ENCODE assay signal across 9 cellular contexts in the genomic region with DNA sequence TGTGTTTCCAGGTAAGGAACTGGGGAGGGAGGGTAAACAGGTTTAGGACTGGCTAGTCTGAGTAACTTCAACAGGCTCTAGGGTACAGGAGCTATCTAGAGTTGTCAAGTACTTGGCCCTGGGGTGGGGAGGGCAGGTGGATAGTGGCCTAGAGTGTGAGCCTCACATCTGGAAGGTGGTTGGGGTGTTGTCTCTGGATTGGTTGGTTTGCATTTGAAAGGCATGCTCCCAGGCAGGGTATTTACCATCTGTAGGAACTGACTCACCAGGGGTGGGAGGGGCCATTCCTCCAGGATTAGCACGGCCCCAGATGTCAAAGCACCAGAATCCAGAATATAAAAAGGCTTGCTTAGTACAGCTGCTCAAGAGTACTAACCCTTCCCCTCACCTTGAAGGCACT.
DNase-seq lines count a peak whose midpoint lies in the region; ATAC-seq, FAIRE-seq and TF ChIP-seq lines count a peak whose summit lies in the region.
"Had no signal": no experiment of that assay in that cellular context is flagged by ENCODE, and none has a peak within 500 bp of the region (broad histone marks: within the 10 kb centered on the region; RNA-seq: fewer than 3 reads in every experiment).

No MANE protein-coding gene starts in this region.

- no peak for FAIRE-seq in urothelium cell line (lab: Jason Lieb, UNC)

- H3K9me3 Mint-ChIP-seq in brain = no peaks in the 10 kb centered on the region
- no peaks in the 10 kb centered on the region for H3K9me3 Mint-ChIP-seq in activated CD4-positive, alpha-beta memory T cell treated with anti-CD3 and anti-CD28 coated beads for 36 hours
- H3K9me3 Mint-ChIP-seq: activated B cell treated with CpG ODN at 0.5 μM for 24 hours had no signal

- H3K27me3 Mint-ChIP-seq in brain = no peaks in the 10 kb centered on the region
- peaks cover 1% of the 10 kb centered on the region for H3K27me3 Mint-ChIP-seq in activated CD4-positive, alpha-beta memory T cell treated with anti-CD3 and anti-CD28 coated beads for 36 hours
- H3K27me3 Mint-ChIP-seq: activated B cell treated with CpG ODN at 0.5 μM for 24 hours had no signal

- DNase-seq in DMS 273 (lab: John Stamatoyannopoulos, UW; ENCODE audit: unreplicated experiment) (peak; percentile 70), DMS 273 treated with DMSO at 0.1 percent for 48 hours (lab: John Stamatoyannopoulos, UW) (no peak), iPS DF 4.7 (ENCODE audit: extremely low read depth, low spot score) (peak; percentile 87), urothelium cell line (ENCODE audit: low spot score) (peak; percentile 56), retina (no peak)
- DNase-seq in activated CD4-positive, alpha-beta memory T cell treated with anti-CD3 and anti-CD28 coated beads for 36 hours = no peak
- DNase-seq: activated B cell treated with CpG ODN at 0.5 μM for 24 hours had no signal

- POLR2A ChIA-PET in activated CD4-positive, alpha-beta memory T cell treated with anti-CD3 and anti-CD28 coated beads for 36 hours (lab: Charles Lee) = no interaction called here

- intact Hi-C loops in activated CD4-positive, alpha-beta memory T cell treated with anti-CD3 and anti-CD28 coated beads for 36 hours (cut with micrococcal nuclease) = no loop called here

- no peak for ATAC-seq in HG03439 (IDR thresholded peaks at IDR 0.05; ENCODE audit: unreplicated experiment)

- no peak for TF ChIP-seq CTCF in brain (conservative IDR thresholded peaks at IDR 0.05)

- H3K27ac Mint-ChIP-seq in brain = peak overlapping the region in 3 of 5 experiments; percentile 74 to 81 (median 77)
- no peak overlapping the region for H3K27ac Mint-ChIP-seq in activated CD4-positive, alpha-beta memory T cell treated with anti-CD3 and anti-CD28 coated beads for 36 hours
- H3K27ac Mint-ChIP-seq: activated B cell treated with CpG ODN at 0.5 μM for 24 hours had no signal

- peak overlapping the region in 3 of 5 experiments; percentile 33 to 80 (median 45) for H3K4me3 Mint-ChIP-seq in brain
- no peak overlapping the region for H3K4me3 Mint-ChIP-seq in activated CD4-positive, alpha-beta memory T cell treated with anti-CD3 and anti-CD28 coated beads for 36 hours
- H3K4me3 Mint-ChIP-seq: activated B cell treated with CpG ODN at 0.5 μM for 24 hours had no signal

- CTCF ChIA-PET in activated CD4-positive, alpha-beta memory T cell treated with anti-CD3 and anti-CD28 coated beads for 36 hours (lab: Charles Lee) = no interaction called here

- peaks cover 13% of the 10 kb centered on the region for H3K36me3 Mint-ChIP-seq in brain
- H3K36me3 Mint-ChIP-seq in activated CD4-positive, alpha-beta memory T cell treated with anti-CD3 and anti-CD28 coated beads for 36 hours = no peaks in the 10 kb centered on the region

- H3K4me1 Mint-ChIP-seq in brain = peaks cover 97% of the 10 kb centered on the region
- peaks cover 2% of the 10 kb centered on the region for H3K4me1 Mint-ChIP-seq in activated CD4-positive, alpha-beta memory T cell treated with anti-CD3 and anti-CD28 coated beads for 36 hours (ENCODE audit: low read depth)
- H3K4me1 Mint-ChIP-seq: activated B cell treated with CpG ODN at 0.5 μM for 24 hours had no signal

Comparison
In these comparisons a context has a peak if more than half of its experiments do, and no peak if none do; other contexts are left out.
1. DNase-seq: peak in DMS 273 (single experiment), iPS DF 4.7 (single experiment) and urothelium cell line (single experiment); none in DMS 273 treated with DMSO at 0.1 percent for 48 hours (single experiment), retina (single experiment) and activated CD4-positive, alpha-beta memory T cell treated with anti-CD3 and anti-CD28 coated beads for 36 hours (single experiment).